ENCODE assay signal across 1 cellular context in genomic region chr19:15418588-15419412, GRCh38.
TF ChIP-seq lines count a peak whose summit lies in the region.

TSS of gene AKAP8L (minus strand) at chr19:15418988. CDS start at chr19:15418923, 65 bp downstream.

TF ChIP-seq in K562, 482 proteins besides CTCF, POLR2A, EP300 and RAD21 (continued from another document and continues in another):
- TF ChIP-seq RNF219 (CRISPR knock-in tag; IDR thresholded peaks at IDR 0.05), result no peak
- no peak for TF ChIP-seq NCOR1 (IDR thresholded peaks at IDR 0.05)
- peak; percentile 59 for TF ChIP-seq FOXM1 (IDR thresholded peaks at IDR 0.05; ENCODE audit: low read depth)
- TF ChIP-seq FOXM1 (CRISPR knock-in tag; IDR thresholded peaks at IDR 0.05; ENCODE audit: low read depth), result no peak
- TF ChIP-seq KAT7 (CRISPR knock-in tag; IDR thresholded peaks at IDR 0.05; ENCODE audit: borderline replicate concordance), result no peak; the same call in 1 of the 2 replicates
- TF ChIP-seq HDAC2 (IDR thresholded peaks at IDR 0.05), result no peak
- TF ChIP-seq RBM14 (IDR thresholded peaks at IDR 0.05; ENCODE audit: borderline replicate concordance, insufficient read depth, low read depth, low read length), result no peak
- TF ChIP-seq MAFK (IDR thresholded peaks at IDR 0.05; ENCODE audit: low read length), result no peak
- TF ChIP-seq CCAR2 (IDR thresholded peaks at IDR 0.05; ENCODE audit: low read depth, low read length), result no peak
- TF ChIP-seq ZMIZ1 (IDR thresholded peaks at IDR 0.05; ENCODE audit: low read depth in 2 of 2, low read length in 2 of 2), result no peak; a peak in 1 of 4 replicates
- peak; percentile 99 for TF ChIP-seq NEUROD1 (IDR thresholded peaks at IDR 0.05; ENCODE audit: borderline replicate concordance, low read depth, low read length, partially characterized antibody)
- TF ChIP-seq ZBTB49 (CRISPR knock-in tag; IDR thresholded peaks at IDR 0.05; ENCODE audit: borderline replicate concordance), result 0 out of 2 replicates have a peak, but pooled peaks have one; percentile 50
- no peak for TF ChIP-seq FOXA3 (CRISPR knock-in tag; conservative IDR thresholded peaks at IDR 0.05 in 1 of 2, IDR thresholded peaks at IDR 0.05 in 1 of 2)
- TF ChIP-seq ZC3H8 (IDR thresholded peaks at IDR 0.05), result no peak
- TF ChIP-seq PCBP2 (IDR thresholded peaks at IDR 0.05; ENCODE audit: low read depth, low read length, poor library complexity, severe bottlenecking), result no peak
- peak; percentile 83 for TF ChIP-seq POLR2H (tag; IDR thresholded peaks at IDR 0.05; ENCODE audit: low read depth)
- no peak for TF ChIP-seq ZBTB1 (CRISPR knock-in tag; IDR thresholded peaks at IDR 0.05; ENCODE audit: borderline replicate concordance, low read depth)
- no peak for TF ChIP-seq SPI1 (IDR thresholded peaks at IDR 0.05; ENCODE audit: borderline replicate concordance, low read depth, low read length)
- peak; percentile 73 for TF ChIP-seq CXXC5 (CRISPR knock-in tag; IDR thresholded peaks at IDR 0.05)
- TF ChIP-seq ZNF717 (CRISPR knock-in tag; IDR thresholded peaks at IDR 0.05), result no peak
- TF ChIP-seq ZNF174 (CRISPR knock-in tag; IDR thresholded peaks at IDR 0.05), result no peak
- peak; percentile 59; the same call in 1 of the 2 replicates for TF ChIP-seq L3MBTL2 (IDR thresholded peaks at IDR 0.05)
- peak; percentile 92; the same call in 1 of the 2 replicates for TF ChIP-seq PHF8 (IDR thresholded peaks at IDR 0.05; ENCODE audit: borderline replicate concordance, low read length)
- TF ChIP-seq DLX4 (CRISPR knock-in tag; IDR thresholded peaks at IDR 0.05), result no peak
- peak; percentile 49; the same call in 1 of the 2 replicates for TF ChIP-seq ZBTB33 (CRISPR knock-in tag; IDR thresholded peaks at IDR 0.05)
- TF ChIP-seq SIN3A (IDR thresholded peaks at IDR 0.05; ENCODE audit: borderline replicate concordance in 2 of 2, control insufficient read depth in 1 of 2, low read depth in 2 of 2, low read length in 2 of 2), result peak in 1 of 2 experiments; percentile 77; a peak in 1 of 4 replicates
- TF ChIP-seq HMG20B (CRISPR knock-in tag; IDR thresholded peaks at IDR 0.05), result no peak
- TF ChIP-seq ZNF263 (CRISPR knock-in tag; IDR thresholded peaks at IDR 0.05; ENCODE audit: borderline replicate concordance), result no peak
- no peak for TF ChIP-seq ZNF79 (CRISPR knock-in tag; IDR thresholded peaks at IDR 0.05; ENCODE audit: low read depth)
- TF ChIP-seq ZNF764 (CRISPR knock-in tag; IDR thresholded peaks at IDR 0.05; ENCODE audit: low read depth), result no peak
- TF ChIP-seq ZNF316 (IDR thresholded peaks at IDR 0.05), result no peak
- TF ChIP-seq HMG20A (CRISPR knock-in tag; conservative IDR thresholded peaks at IDR 0.05), result no peak
- no peak for TF ChIP-seq ELF1 (tag; IDR thresholded peaks at IDR 0.05)
- no peak for TF ChIP-seq TCF7L2 (IDR thresholded peaks at IDR 0.05; ENCODE audit: low read depth, low read length)
- TF ChIP-seq ZNF57 (CRISPR knock-in tag; IDR thresholded peaks at IDR 0.05), result no peak
- no peak for TF ChIP-seq RBM34 (IDR thresholded peaks at IDR 0.05; ENCODE audit: borderline replicate concordance, insufficient read depth, low read length)
- TF ChIP-seq NUFIP1 (IDR thresholded peaks at IDR 0.05; ENCODE audit: partially characterized antibody), result no peak
- TF ChIP-seq NELFE (IDR thresholded peaks at IDR 0.05; ENCODE audit: insufficient read depth, insufficient read length), result no peak
- TF ChIP-seq BRD9 (IDR thresholded peaks at IDR 0.05; ENCODE audit: low read depth, partially characterized antibody), result peak; percentile 33
- TF ChIP-seq CREB3 (tag; conservative IDR thresholded peaks at IDR 0.05; ENCODE audit: low read depth), result no peak
- no peak for TF ChIP-seq ZNF583 (CRISPR knock-in tag; IDR thresholded peaks at IDR 0.05)
- peak in 1 of 2 experiments; percentile 59; a peak in 1 of 3 replicates for TF ChIP-seq CBX3 (IDR thresholded peaks at IDR 0.05; ENCODE audit: borderline replicate concordance in 1 of 2, low read length in 2 of 2)
- TF ChIP-seq CREB5 (CRISPR knock-in tag; IDR thresholded peaks at IDR 0.05), result no peak
- TF ChIP-seq U2AF2 (optimal IDR thresholded peaks at IDR 0.05; ENCODE audit: low read depth, low read length), result no peak
- no peak for TF ChIP-seq EHMT2 (IDR thresholded peaks at IDR 0.05)
- TF ChIP-seq TCFL5 (CRISPR knock-in tag; conservative IDR thresholded peaks at IDR 0.05), result no peak
- no peak for TF ChIP-seq ETS2 (tag; IDR thresholded peaks at IDR 0.05; ENCODE audit: borderline replicate concordance, poor library complexity, severe bottlenecking)
- 0 out of 2 replicates have a peak, but pooled peaks have one; percentile 25 for TF ChIP-seq ZFP91 (CRISPR knock-in tag; IDR thresholded peaks at IDR 0.05)
- no peak for TF ChIP-seq PHB2 (IDR thresholded peaks at IDR 0.05; ENCODE audit: low read depth)
- no peak for TF ChIP-seq HDGF (IDR thresholded peaks at IDR 0.05)
- TF ChIP-seq CBX2 (IDR thresholded peaks at IDR 0.05; ENCODE audit: insufficient read depth, low read length, poor library complexity, severe bottlenecking), result no peak
- TF ChIP-seq XRCC3 (IDR thresholded peaks at IDR 0.05), result no peak
- TF ChIP-seq ZFP30 (CRISPR knock-in tag; IDR thresholded peaks at IDR 0.05; ENCODE audit: borderline replicate concordance), result no peak
- TF ChIP-seq HDAC3 (IDR thresholded peaks at IDR 0.05; ENCODE audit: borderline replicate concordance, partially characterized antibody), result no peak
- peak; percentile 47 for TF ChIP-seq C11orf30 (IDR thresholded peaks at IDR 0.05; ENCODE audit: low read depth)
